Comparison of ENCODE assay signal across 1 cellular context in genomic region chr10:22927661-22928403, GRCh38.
TF ChIP-seq lines count a peak whose summit lies in the region.

A gene with protein sequence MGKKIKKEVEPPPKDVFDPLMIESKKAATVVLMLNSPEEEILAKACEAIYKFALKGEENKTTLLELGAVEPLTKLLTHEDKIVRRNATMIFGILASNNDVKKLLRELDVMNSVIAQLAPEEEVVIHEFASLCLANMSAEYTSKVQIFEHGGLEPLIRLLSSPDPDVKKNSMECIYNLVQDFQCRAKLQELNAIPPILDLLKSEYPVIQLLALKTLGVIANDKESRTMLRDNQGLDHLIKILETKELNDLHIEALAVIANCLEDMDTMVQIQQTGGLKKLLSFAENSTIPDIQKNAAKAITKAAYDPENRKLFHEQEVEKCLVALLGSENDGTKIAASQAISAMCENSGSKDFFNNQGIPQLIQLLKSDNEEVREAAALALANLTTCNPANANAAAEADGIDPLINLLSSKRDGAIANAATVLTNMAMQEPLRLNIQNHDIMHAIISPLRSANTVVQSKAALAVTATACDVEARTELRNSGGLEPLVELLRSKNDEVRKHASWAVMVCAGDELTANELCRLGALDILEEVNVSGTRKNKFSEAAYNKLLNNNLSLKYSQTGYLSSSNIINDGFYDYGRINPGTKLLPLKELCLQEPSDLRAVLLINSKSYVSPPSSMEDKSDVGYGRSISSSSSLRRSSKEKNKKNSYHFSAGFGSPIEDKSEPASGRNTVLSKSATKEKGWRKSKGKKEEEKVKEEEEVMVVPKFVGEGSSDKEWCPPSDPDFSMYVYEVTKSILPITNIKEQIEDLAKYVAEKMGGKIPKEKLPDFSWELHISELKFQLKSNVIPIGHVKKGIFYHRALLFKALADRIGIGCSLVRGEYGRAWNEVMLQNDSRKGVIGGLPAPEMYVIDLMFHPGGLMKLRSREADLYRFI (plus strand): TSS chr10:22928053. CDS start chr10:22931997, 3,944 bp downstream.

TF ChIP-seq in K562, 482 proteins besides CTCF, POLR2A, EP300 and RAD21 (continued from another document):
- TF ChIP-seq, protein P1, sequence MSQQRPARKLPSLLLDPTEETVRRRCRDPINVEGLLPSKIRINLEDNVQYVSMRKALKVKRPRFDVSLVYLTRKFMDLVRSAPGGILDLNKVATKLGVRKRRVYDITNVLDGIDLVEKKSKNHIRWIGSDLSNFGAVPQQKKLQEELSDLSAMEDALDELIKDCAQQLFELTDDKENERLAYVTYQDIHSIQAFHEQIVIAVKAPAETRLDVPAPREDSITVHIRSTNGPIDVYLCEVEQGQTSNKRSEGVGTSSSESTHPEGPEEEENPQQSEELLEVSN (IDR thresholded peaks at IDR 0.05; ENCODE audit: borderline replicate concordance in 1 of 2, extremely low read depth in 1 of 2, insufficient read depth in 1 of 2, insufficient read length in 1 of 2, low read depth in 1 of 2, low read length in 1 of 2, poor library complexity in 1 of 2, severe bottlenecking in 1 of 2): peak in 1 of 2 experiments; percentile 31
- TF ChIP-seq TEAD2 (tag; IDR thresholded peaks at IDR 0.05) (no peak), HDAC1 (IDR thresholded peaks at IDR 0.05) (peak in 1 of 2 experiments; percentile 41; a peak in 1 of 4 replicates), CEBPB (tag; IDR thresholded peaks at IDR 0.05) (peak; percentile 33; the same call in 1 of the 2 replicates), NEUROD1 (IDR thresholded peaks at IDR 0.05; ENCODE audit: borderline replicate concordance, low read depth, low read length, partially characterized antibody) (no peak), CBX3 (IDR thresholded peaks at IDR 0.05; ENCODE audit: borderline replicate concordance in 1 of 2, low read length in 2 of 2) (no peak), FOXJ2 (tag; IDR thresholded peaks at IDR 0.05) (peak; percentile 96), ZNF217 (CRISPR knock-in tag; IDR thresholded peaks at IDR 0.05) (0 out of 2 replicates have a peak, but pooled peaks have one; percentile 50), EP400 (IDR thresholded peaks at IDR 0.05) (0 out of 2 replicates have a peak, but pooled peaks have one; percentile 34), PHF8 (IDR thresholded peaks at IDR 0.05; ENCODE audit: borderline replicate concordance, low read length) (peak; percentile 18; the same call in 1 of the 2 replicates), KLF1 (tag; IDR thresholded peaks at IDR 0.05) (no peak), CXXC5 (CRISPR knock-in tag; IDR thresholded peaks at IDR 0.05) (peak; percentile 24; the same call in 1 of the 2 replicates), MYNN (IDR thresholded peaks at IDR 0.05) (no peak), MYNN (CRISPR knock-in tag; IDR thresholded peaks at IDR 0.05) (no peak), GATAD2B (IDR thresholded peaks at IDR 0.05; ENCODE audit: borderline replicate concordance) (no peak), CSDE1 (IDR thresholded peaks at IDR 0.05) (peak in 1 of 2 experiments; percentile 65; a peak in 1 of 4 replicates), CAMTA2 (CRISPR knock-in tag; conservative IDR thresholded peaks at IDR 0.05) (no peak), ZBTB33 (CRISPR knock-in tag; IDR thresholded peaks at IDR 0.05) (peak; percentile 92), MYC (IDR thresholded peaks at IDR 0.05; ENCODE audit: low read depth, low read length) (0 out of 2 replicates have a peak, but pooled peaks have one; percentile 34), MYC (CRISPR knock-in tag; IDR thresholded peaks at IDR 0.05; ENCODE audit: borderline replicate concordance, low read depth) (no peak), RBFOX2 (IDR thresholded peaks at IDR 0.05; ENCODE audit: low read depth, low read length) (peak; percentile 58), POLR2AphosphoS5 (IDR thresholded peaks at IDR 0.05; ENCODE audit: control insufficient read depth, insufficient read depth, low read depth, low read length) (no peak), MAX (CRISPR knock-in tag; IDR thresholded peaks at IDR 0.05) (peak; percentile 26; the same call in 1 of the 2 replicates)
- TF ChIP-seq, protein P2, sequence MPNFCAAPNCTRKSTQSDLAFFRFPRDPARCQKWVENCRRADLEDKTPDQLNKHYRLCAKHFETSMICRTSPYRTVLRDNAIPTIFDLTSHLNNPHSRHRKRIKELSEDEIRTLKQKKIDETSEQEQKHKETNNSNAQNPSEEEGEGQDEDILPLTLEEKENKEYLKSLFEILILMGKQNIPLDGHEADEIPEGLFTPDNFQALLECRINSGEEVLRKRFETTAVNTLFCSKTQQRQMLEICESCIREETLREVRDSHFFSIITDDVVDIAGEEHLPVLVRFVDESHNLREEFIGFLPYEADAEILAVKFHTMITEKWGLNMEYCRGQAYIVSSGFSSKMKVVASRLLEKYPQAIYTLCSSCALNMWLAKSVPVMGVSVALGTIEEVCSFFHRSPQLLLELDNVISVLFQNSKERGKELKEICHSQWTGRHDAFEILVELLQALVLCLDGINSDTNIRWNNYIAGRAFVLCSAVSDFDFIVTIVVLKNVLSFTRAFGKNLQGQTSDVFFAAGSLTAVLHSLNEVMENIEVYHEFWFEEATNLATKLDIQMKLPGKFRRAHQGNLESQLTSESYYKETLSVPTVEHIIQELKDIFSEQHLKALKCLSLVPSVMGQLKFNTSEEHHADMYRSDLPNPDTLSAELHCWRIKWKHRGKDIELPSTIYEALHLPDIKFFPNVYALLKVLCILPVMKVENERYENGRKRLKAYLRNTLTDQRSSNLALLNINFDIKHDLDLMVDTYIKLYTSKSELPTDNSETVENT (CRISPR knock-in tag; IDR thresholded peaks at IDR 0.05): no peak
- TF ChIP-seq, protein P3, sequence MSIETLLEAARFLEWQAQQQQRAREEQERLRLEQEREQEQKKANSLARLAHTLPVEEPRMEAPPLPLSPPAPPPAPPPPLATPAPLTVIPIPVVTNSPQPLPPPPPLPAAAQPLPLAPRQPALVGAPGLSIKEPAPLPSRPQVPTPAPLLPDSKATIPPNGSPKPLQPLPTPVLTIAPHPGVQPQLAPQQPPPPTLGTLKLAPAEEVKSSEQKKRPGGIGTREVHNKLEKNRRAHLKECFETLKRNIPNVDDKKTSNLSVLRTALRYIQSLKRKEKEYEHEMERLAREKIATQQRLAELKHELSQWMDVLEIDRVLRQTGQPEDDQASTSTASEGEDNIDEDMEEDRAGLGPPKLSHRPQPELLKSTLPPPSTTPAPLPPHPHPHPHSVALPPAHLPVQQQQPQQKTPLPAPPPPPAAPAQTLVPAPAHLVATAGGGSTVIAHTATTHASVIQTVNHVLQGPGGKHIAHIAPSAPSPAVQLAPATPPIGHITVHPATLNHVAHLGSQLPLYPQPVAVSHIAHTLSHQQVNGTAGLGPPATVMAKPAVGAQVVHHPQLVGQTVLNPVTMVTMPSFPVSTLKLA (conservative IDR thresholded peaks at IDR 0.05): peak; percentile 69 to 82
- TF ChIP-seq, protein P4, sequence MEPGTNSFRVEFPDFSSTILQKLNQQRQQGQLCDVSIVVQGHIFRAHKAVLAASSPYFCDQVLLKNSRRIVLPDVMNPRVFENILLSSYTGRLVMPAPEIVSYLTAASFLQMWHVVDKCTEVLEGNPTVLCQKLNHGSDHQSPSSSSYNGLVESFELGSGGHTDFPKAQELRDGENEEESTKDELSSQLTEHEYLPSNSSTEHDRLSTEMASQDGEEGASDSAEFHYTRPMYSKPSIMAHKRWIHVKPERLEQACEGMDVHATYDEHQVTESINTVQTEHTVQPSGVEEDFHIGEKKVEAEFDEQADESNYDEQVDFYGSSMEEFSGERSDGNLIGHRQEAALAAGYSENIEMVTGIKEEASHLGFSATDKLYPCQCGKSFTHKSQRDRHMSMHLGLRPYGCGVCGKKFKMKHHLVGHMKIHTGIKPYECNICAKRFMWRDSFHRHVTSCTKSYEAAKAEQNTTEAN (CRISPR knock-in tag; IDR thresholded peaks at IDR 0.05): no peak
